Comparison of ENCODE assay signal across 8 cellular contexts in the genomic region with DNA sequence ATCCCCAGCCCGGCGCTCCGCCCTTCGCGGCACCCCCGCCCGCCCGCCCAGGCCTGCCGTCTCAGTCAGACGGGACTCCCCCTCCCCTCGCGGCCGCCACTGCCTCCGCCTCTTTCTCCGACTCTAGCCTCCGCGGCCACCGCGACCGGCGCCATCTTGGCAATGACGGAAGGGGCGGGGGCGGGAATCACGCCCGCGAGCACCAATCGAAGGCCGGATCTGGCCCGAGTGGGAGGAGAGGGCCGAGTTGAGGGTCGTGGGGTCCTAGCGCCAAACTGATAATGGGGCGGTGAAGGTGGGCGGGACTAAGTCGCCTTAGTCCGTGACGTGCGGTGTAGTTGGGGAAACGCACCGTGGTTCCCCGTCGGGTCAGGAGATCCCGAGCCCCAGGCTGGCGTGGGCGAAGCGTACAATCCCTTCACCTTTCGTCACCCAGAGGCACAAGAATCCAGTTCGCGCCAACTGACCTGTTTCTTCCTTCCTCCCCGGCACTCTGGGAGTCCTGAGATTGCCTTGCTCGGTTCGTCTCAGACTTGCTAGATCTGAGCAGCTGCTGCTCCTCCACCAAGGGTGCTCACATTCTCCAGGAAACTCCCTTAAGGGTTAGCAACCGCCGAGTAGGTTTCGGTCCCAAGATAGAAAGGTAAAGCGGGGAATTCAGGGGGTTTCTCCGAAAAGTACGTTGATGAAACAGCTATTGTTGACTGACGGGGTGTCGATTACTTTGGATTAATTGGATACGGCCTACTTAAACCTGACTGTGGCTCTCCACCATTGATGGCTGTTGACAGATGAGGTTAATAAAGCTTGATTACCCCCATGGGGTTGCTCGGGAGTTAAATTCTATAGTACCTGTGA. TPM values are rescaled to one million over a fixed set of nuclear protein-coding genes. Genes with fewer than 3 reads are reported as not detected.
A peak's percentile ranks its signal among the peaks of the same experiment; 100 is the strongest.
DNase-seq lines count a peak whose midpoint lies in the region; TF ChIP-seq lines count a peak whose summit lies in the region.

A gene (minus strand): TSS at position 164 of the 858 bp plus-strand sequence. CDS start 35,843 bp downstream, outside the sequence.

- no peak within 1 kb of the TSS for H2AFZ ChIP-seq in H9 (ENCODE audit: low read length)
- peak within 1 kb of the TSS; percentile 93 for H2AFZ ChIP-seq in neural cell (ENCODE audit: low read depth, low read length)

- peak within 1 kb of the TSS; percentile 80 for H3K18ac ChIP-seq in H9 (ENCODE audit: insufficient read length, low read depth, low read length)

- no peak within 1 kb of the TSS for H3K4ac ChIP-seq in H9 (ENCODE audit: low read depth, low read length)

- H4K20me1 ChIP-seq in H9 (ENCODE audit: control insufficient read depth, insufficient read depth, insufficient read length): no peaks in the 10 kb centered on the region
- no peaks in the 10 kb centered on the region for H4K20me1 ChIP-seq in neural cell (ENCODE audit: insufficient read depth)

- peak within 1 kb of the TSS; percentile 79 for H3K9ac ChIP-seq in H9 (ENCODE audit: extremely low read depth, insufficient read length, low read length)
- H3K9ac ChIP-seq in neural cell (ENCODE audit: low read length): peak within 1 kb of the TSS; percentile 83

- H3K4me3 Mint-ChIP-seq in H9: peak within 1 kb of the TSS; percentile 88 to 92

- H3F3A ChIP-seq in neural cell (ENCODE audit: insufficient read depth, low read length, poor library complexity, severe bottlenecking): no peaks in the 10 kb centered on the region

- H2BK15ac ChIP-seq in H9 (ENCODE audit: low read depth, low read length): no peak within 1 kb of the TSS

- H2BK5ac ChIP-seq in H9 (ENCODE audit: insufficient read length, low read length): no peak within 1 kb of the TSS

- peak within 1 kb of the TSS; percentile 94 to 99 (median 97) for H3K27ac Mint-ChIP-seq in H9

- H3K27ac ChIP-seq in H9 (ENCODE audit: insufficient read length, low read depth, low read length) (peak within 1 kb of the TSS; percentile 31), neural cell (ENCODE audit: low read length) (peak within 1 kb of the TSS; percentile 82), stomach (peak within 1 kb of the TSS; percentile 95 to 100 (median 99))

- no peaks in the 10 kb centered on the region for H3K9me3 Mint-ChIP-seq in H9

- no peak within 1 kb of the TSS for H2AK5ac ChIP-seq in H9 (ENCODE audit: insufficient read length, low read length)

- H3K27me3 Mint-ChIP-seq in H9 (ENCODE audit: low read depth): 0 out of 2 replicates have a peak, but pooled peaks cover 2% of the 10 kb centered on the region

- DNase-seq in ELR (ENCODE audit: low read depth): peak; percentile 97
- DNase-seq in H9: peak; percentile 98
- DNase-seq in MG63: peak; percentile 98
- peak; percentile 98 for DNase-seq in SHP77 treated with DMSO at 0.1 percent for 48 hours (lab: John Stamatoyannopoulos, UW)
- peak; percentile 99 for DNase-seq in activated gamma-delta T cell (lab: John Stamatoyannopoulos, UW)
- DNase-seq in fibroblast of the conjunctiva (ENCODE audit: low read depth): peak; percentile 97
- DNase-seq in stomach: peak; percentile 98

- TF ChIP-seq CTCF in H9 (conservative IDR thresholded peaks at IDR 0.05) (no peak), neural cell (IDR thresholded peaks at IDR 0.05; ENCODE audit: poor library complexity, severe bottlenecking) (no peak), stomach (IDR thresholded peaks at IDR 0.05) (no peak)

- no peak within 1 kb of the TSS for H4K91ac ChIP-seq in H9 (ENCODE audit: insufficient read length, low read depth, low read length)

- peak in 2 of 4 donors; percentile 65 to 77 for TF ChIP-seq POLR2A in stomach (IDR thresholded peaks at IDR 0.05)

- H3K23ac ChIP-seq in H9 (ENCODE audit: insufficient read length, low read depth, low read length): no peak within 1 kb of the TSS

- peaks cover 23 to 26% of the 10 kb centered on the region in 2 experiments for H3K4me1 Mint-ChIP-seq in H9

- H3K4me2 ChIP-seq in H9 (ENCODE audit: insufficient read depth, insufficient read length, low read length): peak within 1 kb of the TSS; percentile 96
- H3K4me2 ChIP-seq in neural cell (ENCODE audit: low read length): peak within 1 kb of the TSS; percentile 56

- intact Hi-C loops in stomach (cut with DNase I; ENCODE audit: low total_unique reads): no loop called here

- peaks cover 6% of the 10 kb centered on the region for H3K23me2 ChIP-seq in H9 (ENCODE audit: insufficient read length, low read depth, low read length, poor library complexity, severe bottlenecking)

- no peaks in the 10 kb centered on the region for H3K36me3 Mint-ChIP-seq in H9 (ENCODE audit: insufficient read depth in 1 of 3, low read depth in 3 of 3)

- no peaks in the 10 kb centered on the region for H3K79me1 ChIP-seq in H9 (ENCODE audit: insufficient read depth, low read depth, low read length, poor library complexity, severe bottlenecking)

- no peaks in the 10 kb centered on the region for H3K79me2 ChIP-seq in H9 (ENCODE audit: insufficient read depth, low read length)
- H3K79me2 ChIP-seq in neural cell (replicated peaks; ENCODE audit: insufficient read depth, low read length): peaks cover 25% of the 10 kb centered on the region

- H2BK20ac ChIP-seq in H9 (ENCODE audit: low read depth, low read length, poor library complexity, severe bottlenecking): no peak within 1 kb of the TSS

- H3K9me3 ChIP-seq in H9 (ENCODE audit: control insufficient read depth, low read depth, low read length): no peaks in the 10 kb centered on the region
- no peaks in the 10 kb centered on the region for H3K9me3 ChIP-seq in MG63
- H3K9me3 ChIP-seq in neural cell (ENCODE audit: low read length): no peaks in the 10 kb centered on the region
- H3K9me3 ChIP-seq in stomach: no peaks in the 10 kb centered on the region

- no CpG with 5 or more reads among the region's 63 CpGs for WGBS in H9 (ENCODE audit: extremely low coverage, insufficient read length, low lambda C conversion rate)
- 0 to 2% (median 1%) methylated on average over 10 to 63 of the region's 63 CpGs for whole genome bisulfite sequencing in stomach, 5 donors

- H3T11ph ChIP-seq in H9 (ENCODE audit: low read length): no peak within 1 kb of the TSS

- no peaks in the 10 kb centered on the region for H3K36me3 ChIP-seq in MG63
- H3K36me3 ChIP-seq in neural cell (ENCODE audit: insufficient read depth, low read length): no peaks in the 10 kb centered on the region
- no peaks in the 10 kb centered on the region for H3K36me3 ChIP-seq in stomach

- H3K27me3 ChIP-seq in H9 (ENCODE audit: insufficient read depth, low read length) (no peaks in the 10 kb centered on the region), MG63 (no peaks in the 10 kb centered on the region), neural cell (ENCODE audit: insufficient read depth, low read depth, low read length) (no peaks in the 10 kb centered on the region), stomach (no peaks in the 10 kb centered on the region)

- no peak within 1 kb of the TSS for H4K5ac ChIP-seq in H9 (ENCODE audit: insufficient read length, low read depth, low read length)

- H3K4me1 ChIP-seq in H9 (ENCODE audit: insufficient read depth, low read length) (peaks cover 5% of the 10 kb centered on the region; the same call in 1 of the 2 replicates), stomach (peaks cover 13 to 42% (median 30%) of the 10 kb centered on the region in 4 donors)

- no peak within 1 kb of the TSS for H2BK12ac ChIP-seq in H9 (ENCODE audit: insufficient read length, low read depth, low read length)

- TF ChIP-seq RAD21 in neural cell (conservative IDR thresholded peaks at IDR 0.05): peak; percentile 55

- peak; percentile 63 for TF ChIP-seq EP300 in neural cell (conservative IDR thresholded peaks at IDR 0.05; ENCODE audit: poor library complexity, severe bottlenecking)
- TF ChIP-seq EP300 in stomach (IDR thresholded peaks at IDR 0.05): peak; percentile 36

- H2BK120ac ChIP-seq in H9 (ENCODE audit: low read depth, low read length, poor library complexity, severe bottlenecking): no peak within 1 kb of the TSS

- H3K14ac ChIP-seq in H9 (ENCODE audit: insufficient read depth, low read length): peak within 1 kb of the TSS; percentile 54; the same call in 1 of the 2 replicates

- H3K4me3 ChIP-seq in MG63: peak within 1 kb of the TSS; percentile 76
- peak within 1 kb of the TSS; percentile 73 for H3K4me3 ChIP-seq in neural cell (ENCODE audit: low read length)
- H3K4me3 ChIP-seq in stomach: peak within 1 kb of the TSS; percentile 71 to 99 (median 88)

- no peaks in the 10 kb centered on the region for H3K9me2 ChIP-seq in neural cell (ENCODE audit: insufficient read depth, low read length)

- no peak within 1 kb of the TSS for H4K8ac ChIP-seq in H9 (replicated peaks; ENCODE audit: insufficient read length, low read depth, low read length)

- no peak within 1 kb of the TSS for H3K56ac ChIP-seq in H9 (ENCODE audit: insufficient read length, low read depth, low read length)

TF ChIP-seq in neural cell, 6 proteins besides CTCF, POLR2A, EP300 and RAD21 (continues in another document):
- TF ChIP-seq EZH2 (IDR thresholded peaks at IDR 0.05; ENCODE audit: borderline replicate concordance, insufficient read depth, low read length, poor library complexity, severe bottlenecking) (no peak), POLR2AphosphoS5 (IDR thresholded peaks at IDR 0.05) (peak; percentile 63), MXI1 (conservative IDR thresholded peaks at IDR 0.05; ENCODE audit: poor library complexity, severe bottlenecking) (peak; percentile 46)

RNA-seq across cellular contexts. Expression of the gene that starts here (rescaled TPM):
- 4.7 and 4.8 TPM in 2 replicates for total RNA-seq in H9 (2021)
- total RNA-seq in MG63 (2014; rRNA removed; shearing (Covaris generic); ENCODE audit: low replicate concordance): 10.8 and 13.7 TPM in 2 replicates
- 7.5 and 10.5 TPM in 2 replicates for polyA plus RNA-seq in neural cell
- 52.6 and 53.5 TPM in 2 replicates for polyA minus RNA-seq in neural cell
- total RNA-seq in stomach: 10 to 100 TPM; 21.1 to 60.6 (median 32.0) TPM
- 1 to 10 TPM; 5.0 to 7.9 (median 7.4) TPM for polyA plus RNA-seq in stomach

Comparison
In these comparisons a context has a peak if more than half of its experiments do, and no peak if none do; other contexts are left out.
1. Peak in every context shown above with its lines: DNase-seq, H3K4me3 ChIP-seq and H3K27ac ChIP-seq.
2. H3K27ac ChIP-seq: peak in every context shown above with its lines; median percentile 99 in stomach; 82 in neural cell; 31 in H9.